Comparison of ENCODE assay signal across 10 cellular contexts in genomic region chr2:98749053-98749450, GRCh38. TPM values are rescaled to one million over a fixed set of nuclear protein-coding genes. Genes with fewer than 3 reads are reported as not detected.
DNase-seq lines count a peak whose midpoint lies in the region; ATAC-seq and TF ChIP-seq lines count a peak whose summit lies in the region.
"Had no signal": no experiment of that assay in that cellular context is flagged by ENCODE, and none has a peak within 500 bp of the region (broad histone marks: within the 10 kb centered on the region; RNA-seq: fewer than 3 reads in every experiment).

No MANE protein-coding gene starts in this region.

- no peaks in the 10 kb centered on the region for H3K79me2 ChIP-seq in smooth muscle cell (ENCODE audit: low read depth)

- H2AFZ ChIP-seq in smooth muscle cell (ENCODE audit: low read depth): no peak overlapping the region

- H3K9me3 Mint-ChIP-seq in T-helper 1 cell treated with Interleukin-12 subunit alpha and Interleukin-12 subunit beta and Interleukin-4 antibody, amounts not matched to agents 30 μg/mL and 1 μg/mL, for 36 hours: peaks cover 16% of the 10 kb centered on the region
- no peaks in the 10 kb centered on the region for H3K9me3 Mint-ChIP-seq in dendritic cell treated with granulocyte-macrophage colony-stimulating factor and Interleukin-4, amounts not matched to agents 40 ng/mL and 50 ng/mL, for 4 days

- peaks cover 33% of the 10 kb centered on the region for H3K4me1 Mint-ChIP-seq in T-helper 1 cell treated with Interleukin-12 subunit alpha and Interleukin-12 subunit beta and Interleukin-4 antibody, amounts not matched to agents 30 μg/mL and 1 μg/mL, for 36 hours (ENCODE audit: low read depth)
- peaks cover 73% of the 10 kb centered on the region for H3K4me1 Mint-ChIP-seq in dendritic cell treated with granulocyte-macrophage colony-stimulating factor and Interleukin-4, amounts not matched to agents 40 ng/mL and 50 ng/mL, for 4 days (ENCODE audit: low read depth)

- H3K4me3 ChIP-seq in NB4 (ENCODE audit: low read depth, low read length) (no peak overlapping the region), smooth muscle cell (no peak overlapping the region)
- H3K4me3 ChIP-seq: ascending aorta had no signal

- no peak for DNase-seq in T-helper 1 cell
- DNase-seq in NB4 (ENCODE audit: low read depth): peak; percentile 73
- no peak for DNase-seq in smooth muscle cell (lab: John Stamatoyannopoulos, UW; ENCODE audit: unreplicated experiment)
- no peak for DNase-seq in DMS53 (lab: John Stamatoyannopoulos, UW)
- no peak for DNase-seq in NCI-H187 treated with DMSO at 0.1 percent for 48 hours (lab: John Stamatoyannopoulos, UW)
- DNase-seq: MM.1S had no signal

- TF ChIP-seq CTCF in NB4 (IDR thresholded peaks at IDR 0.05; ENCODE audit: low read depth, low read length) (no peak), smooth muscle cell (IDR thresholded peaks at IDR 0.05; ENCODE audit: borderline replicate concordance, insufficient read depth, poor library complexity, severe bottlenecking) (no peak)

- H3K27me3 Mint-ChIP-seq in T-helper 1 cell treated with Interleukin-12 subunit alpha and Interleukin-12 subunit beta and Interleukin-4 antibody, amounts not matched to agents 30 μg/mL and 1 μg/mL, for 36 hours (ENCODE audit: low read depth): no peaks in the 10 kb centered on the region
- H3K27me3 Mint-ChIP-seq in dendritic cell treated with granulocyte-macrophage colony-stimulating factor and Interleukin-4, amounts not matched to agents 40 ng/mL and 50 ng/mL, for 4 days: no peaks in the 10 kb centered on the region

- H3K9ac ChIP-seq in smooth muscle cell (ENCODE audit: low read depth): no peak overlapping the region

- no peaks in the 10 kb centered on the region for H3K9me3 ChIP-seq in smooth muscle cell (replicated peaks; ENCODE audit: low read depth)
- H3K9me3 ChIP-seq: ascending aorta had no signal

- intact Hi-C loops in dendritic cell treated with granulocyte-macrophage colony-stimulating factor and Interleukin-4, amounts not matched to agents 40 ng/mL and 50 ng/mL, for 4 days (cut with micrococcal nuclease): loop anchor here (1.0 to 2.0 kb wide), 2 partner anchors 9 to 16 kb away; no protein-coding TSS in a partner anchor

- TF ChIP-seq POLR2A in NB4 (IDR thresholded peaks at IDR 0.05; ENCODE audit: extremely low read depth, insufficient read length): no peak

- H3K27ac ChIP-seq in smooth muscle cell (ENCODE audit: low read depth): peak overlapping the region; percentile 32
- H3K27ac ChIP-seq: ascending aorta had no signal

- peak overlapping the region; percentile 37 for H3K4me2 ChIP-seq in smooth muscle cell

- H3K4me1 ChIP-seq in smooth muscle cell (ENCODE audit: low read depth): no peaks in the 10 kb centered on the region
- H3K4me1 ChIP-seq: ascending aorta had no signal

- H3K4me3 Mint-ChIP-seq in T-helper 1 cell treated with Interleukin-12 subunit alpha and Interleukin-12 subunit beta and Interleukin-4 antibody, amounts not matched to agents 30 μg/mL and 1 μg/mL, for 36 hours: peak overlapping the region; percentile 40
- H3K4me3 Mint-ChIP-seq in dendritic cell treated with granulocyte-macrophage colony-stimulating factor and Interleukin-4, amounts not matched to agents 40 ng/mL and 50 ng/mL, for 4 days: peak overlapping the region; percentile 69

- no peaks in the 10 kb centered on the region for H4K20me1 ChIP-seq in smooth muscle cell (ENCODE audit: low read depth)

- H3K27me3 ChIP-seq in smooth muscle cell (ENCODE audit: low read depth): no peaks in the 10 kb centered on the region
- H3K27me3 ChIP-seq: ascending aorta had no signal

- H3K36me3 ChIP-seq in smooth muscle cell (ENCODE audit: low read depth): no peaks in the 10 kb centered on the region
- H3K36me3 ChIP-seq: ascending aorta had no signal

- ATAC-seq in GM18511 (IDR thresholded peaks at IDR 0.05; ENCODE audit: unreplicated experiment): no peak

- peaks cover 16% of the 10 kb centered on the region for H3K36me3 Mint-ChIP-seq in T-helper 1 cell treated with Interleukin-12 subunit alpha and Interleukin-12 subunit beta and Interleukin-4 antibody, amounts not matched to agents 30 μg/mL and 1 μg/mL, for 36 hours (ENCODE audit: low read depth)
- no peaks in the 10 kb centered on the region for H3K36me3 Mint-ChIP-seq in dendritic cell treated with granulocyte-macrophage colony-stimulating factor and Interleukin-4, amounts not matched to agents 40 ng/mL and 50 ng/mL, for 4 days (ENCODE audit: low read depth)

- H3F3A ChIP-seq in smooth muscle cell (ENCODE audit: low read depth): peaks cover 4% of the 10 kb centered on the region

- peak overlapping the region; percentile 74 for H3K27ac Mint-ChIP-seq in T-helper 1 cell treated with Interleukin-12 subunit alpha and Interleukin-12 subunit beta and Interleukin-4 antibody, amounts not matched to agents 30 μg/mL and 1 μg/mL, for 36 hours
- peak overlapping the region; percentile 98 for H3K27ac Mint-ChIP-seq in dendritic cell treated with granulocyte-macrophage colony-stimulating factor and Interleukin-4, amounts not matched to agents 40 ng/mL and 50 ng/mL, for 4 days

RNA-seq across cellular contexts. Expression of gene MGAT4A, which starts 18.1 kb away (rescaled TPM):
- 3.3 and 8.9 TPM in 2 replicates for total RNA-seq in smooth muscle cell
- 0.12 and 1.4 TPM in 2 replicates for polyA plus RNA-seq in smooth muscle cell
